In genomic region chr9:76434897-76435296, GRCh38 we compare ENCODE assay signal across 5 cellular contexts. TPM values are rescaled to one million over a fixed set of nuclear protein-coding genes. Genes with fewer than 3 reads are reported as not detected.
DNase-seq lines count a peak whose midpoint lies in the region; ATAC-seq, FAIRE-seq and TF ChIP-seq lines count a peak whose summit lies in the region.
"Not testable (repeated sequence)": the region's sequence is repeated elsewhere in the genome, so short reads cannot be mapped to it uniquely, and the experiment has no call there.
"Had no signal": no experiment of that assay in that cellular context is flagged by ENCODE, and none has a peak within 500 bp of the region (broad histone marks: within the 10 kb centered on the region; RNA-seq: fewer than 3 reads in every experiment).

No MANE protein-coding gene starts in this region.

- peaks cover 0 to 11% of the 10 kb centered on the region in 2 donors for H3K27me3 Mint-ChIP-seq in natural killer cell treated with Interleukin-12 subunit alpha and Interleukin-12 subunit beta and Interleukin-15 and Interleukin-18, amount 100 ng/mL, for 72 hours

- not testable (repeated sequence) for H3K27me3 ChIP-seq in HepG2 (ENCODE audit: control insufficient read depth in 1 of 2, insufficient read depth in 2 of 2, low read length in 2 of 2); small intestine (ENCODE audit: control insufficient read depth in 2 of 2, insufficient read depth in 2 of 2, low read length in 2 of 2)

- not testable (repeated sequence) for H3K4me2 ChIP-seq in HepG2 (ENCODE audit: low read depth, low read length)

- H3K4me1 Mint-ChIP-seq in natural killer cell treated with Interleukin-12 subunit alpha and Interleukin-12 subunit beta and Interleukin-15 and Interleukin-18, amount 100 ng/mL, for 72 hours (ENCODE audit: low read depth in 2 of 2) = peaks cover 19 to 21% of the 10 kb centered on the region in 2 donors

- not testable (repeated sequence) for H3K9me3 Mint-ChIP-seq in natural killer cell treated with Interleukin-12 subunit alpha and Interleukin-12 subunit beta and Interleukin-15 and Interleukin-18, amount 100 ng/mL, for 72 hours

- not testable (repeated sequence) for H3K79me2 ChIP-seq in HepG2 (ENCODE audit: insufficient read depth, low read length)

- intact Hi-C loops in HepG2 (cut with micrococcal nuclease; ENCODE audit: unreplicated experiment) = not testable (repeated sequence)

- H3K4me3 ChIP-seq in HepG2 (replicated peaks in 1 of 3; ENCODE audit: insufficient read depth in 1 of 3, low read depth in 2 of 3, low read length in 3 of 3); small intestine (ENCODE audit: low read depth in 1 of 2, low read length in 2 of 2): not testable (repeated sequence)

- H3K36me3 Mint-ChIP-seq in natural killer cell treated with Interleukin-12 subunit alpha and Interleukin-12 subunit beta and Interleukin-15 and Interleukin-18, amount 100 ng/mL, for 72 hours = not testable (repeated sequence)

- 47% methylated on average over 6 of the region's 6 CpGs for WGBS in HepG2 (ENCODE audit: low lambda C conversion rate)
- 63 to 86% (median 75%) methylated on average over 6 of the region's 6 CpGs for WGBS in small intestine, 3 donors

- H3K36me3 ChIP-seq in HepG2 (replicated peaks in 1 of 2; ENCODE audit: control insufficient read depth in 1 of 2, insufficient read depth in 2 of 2, low read length in 2 of 2); small intestine (ENCODE audit: control insufficient read depth in 2 of 2, insufficient read depth in 2 of 2, low read length in 2 of 2): not testable (repeated sequence)

- in situ Hi-C loops in HepG2 (cut with HindIII; ENCODE audit: extremely low pct_ligation_motif_present, low pct_unique_long_range_greater_than_20kb) = not testable (repeated sequence)

- not testable (repeated sequence) for ATAC-seq in HepG2; natural killer cell treated with Interleukin-12 subunit alpha and Interleukin-12 subunit beta and Interleukin-15 and Interleukin-18, amount 100 ng/mL, for 72 hours

- DNase-seq in SW480 (ENCODE audit: low spot score) (peak; percentile 8), HepG2 (ENCODE audit: low spot score) (peak; percentile 51), small intestine (peak; percentile 49)
- DNase-seq in natural killer cell treated with Interleukin-12 subunit alpha and Interleukin-12 subunit beta and Interleukin-15 and Interleukin-18, amount 100 ng/mL, for 72 hours (ENCODE audit: low spot score) = not testable (repeated sequence)

- H3K4me1 ChIP-seq in HepG2 (ENCODE audit: insufficient read depth, low read length) = peaks cover 44% of the 10 kb centered on the region
- not testable (repeated sequence) for H3K4me1 ChIP-seq in small intestine (ENCODE audit: control insufficient read depth in 2 of 2, insufficient read depth in 1 of 2, low read depth in 1 of 2, low read length in 1 of 2)

- TF ChIP-seq EP300 in HepG2 (IDR thresholded peaks at IDR 0.05; ENCODE audit: low read depth in 2 of 2, low read length in 2 of 2) = peak in 1 of 2 experiments; percentile 67; a peak in 1 of 4 replicates
- TF ChIP-seq EP300 in HepG2 (CRISPR knock-in tag; IDR thresholded peaks at IDR 0.05; ENCODE audit: borderline replicate concordance) = not testable (repeated sequence)

- not testable (repeated sequence) for H3K4me3 Mint-ChIP-seq in natural killer cell treated with Interleukin-12 subunit alpha and Interleukin-12 subunit beta and Interleukin-15 and Interleukin-18, amount 100 ng/mL, for 72 hours

- POLR2A ChIA-PET in HepG2 (lab: Yijun Ruan, JAX) = interaction anchor here (1.3 kb wide), 1 partner anchor 41 kb away, joined by 6 read pairs; the partner anchor contains the start of gene RFK

- not testable (repeated sequence) for BruUV-seq in HepG2 (replicated peaks; lab: Mats Ljungman, UMichigan)

- FAIRE-seq in HepG2 (lab: Jason Lieb, UNC); small intestine (lab: Jason Lieb, UNC): not testable (repeated sequence)

- not testable (repeated sequence) for H3K9ac ChIP-seq in HepG2 (ENCODE audit: insufficient read depth, low read depth, low read length)

- not testable (repeated sequence) for H2AFZ ChIP-seq in HepG2 (ENCODE audit: low read length)

- H4K20me1 ChIP-seq in HepG2 (ENCODE audit: insufficient read depth, low read length) = not testable (repeated sequence)

- peak overlapping the region; percentile 44 for H3K27ac ChIP-seq in HepG2 (ENCODE audit: extremely low read length, insufficient read depth, low read length)
- not testable (repeated sequence) for H3K27ac ChIP-seq in small intestine (ENCODE audit: low read depth in 1 of 2, low read length in 1 of 2)

- H3K27ac Mint-ChIP-seq in natural killer cell treated with Interleukin-12 subunit alpha and Interleukin-12 subunit beta and Interleukin-15 and Interleukin-18, amount 100 ng/mL, for 72 hours = peak overlapping the region; percentile 3 to 70

- H3K9me3 ChIP-seq in HepG2 (ENCODE audit: low read length); small intestine (ENCODE audit: control insufficient read depth, low read depth): not testable (repeated sequence)

- CTCF ChIA-PET in HepG2 (lab: Yijun Ruan, JAX; ENCODE audit: low intra/inter-chr PET ratio, low total read pairs) = not testable (repeated sequence)

- not testable (repeated sequence) for TF ChIP-seq POLR2A in HepG2 (IDR thresholded peaks at IDR 0.05; ENCODE audit: insufficient read depth in 1 of 2, low read depth in 2 of 2, low read length in 2 of 2)

- TF ChIP-seq CTCF in HepG2 (CRISPR knock-in tag; IDR thresholded peaks at IDR 0.05) = not testable (repeated sequence)

- TF ChIP-seq RAD21 in HepG2 (CRISPR knock-in tag; IDR thresholded peaks at IDR 0.05) = not testable (repeated sequence)

TF ChIP-seq in HepG2, 621 proteins besides CTCF, POLR2A, EP300 and RAD21 (continues in another document):
- TF ChIP-seq RXRB (CRISPR knock-in tag; IDR thresholded peaks at IDR 0.05; ENCODE audit: borderline replicate concordance) = 0 out of 2 replicates have a peak, but pooled peaks have one; percentile 36
- TF ChIP-seq FOXA3 (CRISPR knock-in tag; IDR thresholded peaks at IDR 0.05) = 0 out of 2 replicates have a peak, but pooled peaks have one; percentile 13
- 0 out of 2 replicates have a peak, but pooled peaks have one; percentile 59 for TF ChIP-seq NR2F2 (IDR thresholded peaks at IDR 0.05; ENCODE audit: borderline replicate concordance, low read depth)

RNA-seq across cellular contexts. Expression of gene GCNT1, which starts 24.1 kb away (rescaled TPM):
- total RNA-seq in HepG2 (2016; rRNA removed; fragmentation: Illumina TruSeq; extraction: Trizol) = 0.18 and 0.55 TPM in 2 replicates
- total RNA-seq in HepG2 (2016; cell fraction: cytosol; rRNA removed; fragmentation: Illumina TruSeq; extraction: Trizol; ENCODE audit: low read depth) = under 0.01 and 0.10 TPM in 2 replicates
- 0.61 and 0.82 TPM in 2 replicates for total RNA-seq in HepG2 (2016; cell fraction: insoluble cytoplasmic fraction; rRNA removed; fragmentation: Illumina TruSeq; extraction: Trizol)
- total RNA-seq in HepG2 (2016; cell fraction: membrane; rRNA removed; fragmentation: Illumina TruSeq; extraction: Trizol) = 0.15 and 0.76 TPM in 2 replicates
- total RNA-seq in HepG2 (2016; cell fraction: nucleus; rRNA removed; fragmentation: Illumina TruSeq; extraction: Trizol) = 0.31 and 1.8 TPM in 2 replicates
- polyA plus RNA-seq in HepG2 (2011; rRNA removed) (1.7 and 2.1 TPM in 2 replicates), small intestine (10 to 100 TPM in 2 of 3 donors, 1 to 10 TPM in 1; 7.0 to 43.2 (median 19.7) TPM)
- polyA plus RNA-seq in HepG2 (2011; cell fraction: cytosol; rRNA removed) = 2.2 TPM in 2 replicates
- 0.47 and 0.85 TPM in 2 replicates for polyA plus RNA-seq in HepG2 (2011; cell fraction: nucleus; rRNA removed)
- 8.4 and 9.4 TPM in 2 replicates for polyA plus RNA-seq in HepG2 (2012)
- 0.01 and 0.24 TPM in 2 replicates for polyA plus RNA-seq in HepG2 (2016; cell fraction: cytosol; fragmentation: Illumina TruSeq; extraction: Trizol; ENCODE audit: low read depth)
- 0.16 and 0.25 TPM in 2 replicates for polyA plus RNA-seq in HepG2 (2016; cell fraction: insoluble cytoplasmic fraction; fragmentation: Illumina TruSeq; extraction: Trizol; ENCODE audit: low read depth)
- polyA plus RNA-seq in HepG2 (2016; cell fraction: membrane; fragmentation: Illumina TruSeq; extraction: Trizol; ENCODE audit: low read depth) = 0.09 TPM in 2 replicates
- 0.60 and 1.0 TPM in 2 replicates for polyA plus RNA-seq in HepG2 (2016; cell fraction: nucleus; fragmentation: Illumina TruSeq; extraction: Trizol; ENCODE audit: insufficient read depth, low read depth)
- polyA minus RNA-seq in HepG2 (2011; rRNA and poly(A)+ RNA removed; ENCODE audit: low replicate concordance) = 3.8 and 4.7 TPM in 2 replicates
- polyA minus RNA-seq in HepG2 (2011; cell fraction: cytosol; rRNA and poly(A)+ RNA removed) = 1.4 and 4.9 TPM in 2 replicates
- 0.77 and 1.1 TPM in 2 replicates for polyA minus RNA-seq in HepG2 (2011; cell fraction: nucleus; rRNA and poly(A)+ RNA removed)
- total RNA-seq in natural killer cell treated with Interleukin-12 subunit alpha and Interleukin-12 subunit beta and Interleukin-15 and Interleukin-18, amount 100 ng/mL, for 72 hours = 1 to 10 TPM; 8.1 to 8.4 TPM
- total RNA-seq: A673 had no signal

RNA-seq across cellular contexts. Expression of gene RFK, which starts 40.7 kb away (rescaled TPM):
- 37.2 and 56.5 TPM in 2 replicates for total RNA-seq in HepG2 (2016; rRNA removed; fragmentation: Illumina TruSeq; extraction: Trizol)
- 7.6 and 10.1 TPM in 2 replicates for total RNA-seq in HepG2 (2016; cell fraction: cytosol; rRNA removed; fragmentation: Illumina TruSeq; extraction: Trizol; ENCODE audit: low read depth)
- total RNA-seq in HepG2 (2016; cell fraction: insoluble cytoplasmic fraction; rRNA removed; fragmentation: Illumina TruSeq; extraction: Trizol) = 35.6 and 54.0 TPM in 2 replicates
- total RNA-seq in HepG2 (2016; cell fraction: membrane; rRNA removed; fragmentation: Illumina TruSeq; extraction: Trizol) = 27.8 and 28.5 TPM in 2 replicates
- 12.9 and 19.7 TPM in 2 replicates for total RNA-seq in HepG2 (2016; cell fraction: nucleus; rRNA removed; fragmentation: Illumina TruSeq; extraction: Trizol)
- polyA plus RNA-seq in HepG2 (2011; rRNA removed) (15.5 and 18.2 TPM in 2 replicates), small intestine (10 to 100 TPM; 28.3 to 67.3 (median 48.3) TPM)
- polyA plus RNA-seq in HepG2 (2011; cell fraction: cytosol; rRNA removed) = 7.6 and 12.8 TPM in 2 replicates
- polyA plus RNA-seq in HepG2 (2011; cell fraction: nucleus; rRNA removed) = 3.0 and 4.3 TPM in 2 replicates
- polyA plus RNA-seq in HepG2 (2012) = 23.4 and 28.5 TPM in 2 replicates
- polyA plus RNA-seq in HepG2 (2016; cell fraction: cytosol; fragmentation: Illumina TruSeq; extraction: Trizol; ENCODE audit: low read depth) = 10.0 and 12.2 TPM in 2 replicates
- 51.8 and 54.0 TPM in 2 replicates for polyA plus RNA-seq in HepG2 (2016; cell fraction: insoluble cytoplasmic fraction; fragmentation: Illumina TruSeq; extraction: Trizol; ENCODE audit: low read depth)
- 26.0 and 26.7 TPM in 2 replicates for polyA plus RNA-seq in HepG2 (2016; cell fraction: membrane; fragmentation: Illumina TruSeq; extraction: Trizol; ENCODE audit: low read depth)
- polyA plus RNA-seq in HepG2 (2016; cell fraction: nucleus; fragmentation: Illumina TruSeq; extraction: Trizol; ENCODE audit: insufficient read depth, low read depth) = 20.2 and 24.4 TPM in 2 replicates
- polyA minus RNA-seq in HepG2 (2011; rRNA and poly(A)+ RNA removed; ENCODE audit: low replicate concordance) = 4.2 and 5.1 TPM in 2 replicates
- polyA minus RNA-seq in HepG2 (2011; cell fraction: cytosol; rRNA and poly(A)+ RNA removed) = 13.5 and 15.4 TPM in 2 replicates
- polyA minus RNA-seq in HepG2 (2011; cell fraction: nucleus; rRNA and poly(A)+ RNA removed) = 8.2 and 11.7 TPM in 2 replicates
- 10 to 100 TPM in 1 of 2 donors, 1 to 10 TPM in 1; 9.2 to 11.9 TPM for total RNA-seq in natural killer cell treated with Interleukin-12 subunit alpha and Interleukin-12 subunit beta and Interleukin-15 and Interleukin-18, amount 100 ng/mL, for 72 hours
